8 cellular contexts compared by ENCODE assay signal in the genomic region with DNA sequence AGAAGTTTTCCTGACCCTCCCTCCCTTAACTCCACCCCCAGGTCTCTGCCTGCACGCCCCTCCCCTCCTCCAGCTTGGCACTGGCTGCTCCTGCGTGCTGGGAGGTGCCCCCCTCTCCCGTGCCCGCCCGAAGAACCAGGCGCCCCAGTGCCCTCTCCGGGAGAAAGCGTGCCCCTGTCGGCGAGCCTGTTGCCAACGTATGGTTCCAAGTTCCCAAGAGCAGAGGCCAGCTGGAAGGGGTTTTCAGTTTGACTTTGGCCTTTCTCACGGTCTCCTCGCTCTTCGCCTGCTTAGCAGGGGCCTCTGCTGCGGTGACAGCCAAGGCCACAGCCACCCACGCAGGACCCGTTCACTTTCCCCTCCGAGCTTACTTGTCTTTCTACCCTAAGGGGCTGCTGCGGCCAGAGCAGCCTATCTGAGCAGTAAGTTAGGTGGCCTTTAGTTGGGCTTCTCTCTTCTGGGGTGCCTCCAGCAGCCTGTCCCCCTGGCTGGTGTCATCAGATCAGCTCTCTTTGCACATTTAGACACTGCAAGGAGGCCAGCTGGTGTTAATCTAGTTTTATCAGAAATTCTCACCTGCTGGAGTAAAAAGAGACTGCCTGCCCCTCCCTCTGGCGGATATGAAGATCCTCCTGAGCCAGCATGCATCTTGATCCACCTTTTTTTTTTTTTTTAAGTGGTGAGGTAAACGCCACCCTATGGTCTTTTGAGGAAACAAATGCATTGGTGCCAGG. TPM values are rescaled to one million over a fixed set of nuclear protein-coding genes. Genes with fewer than 3 reads are reported as not detected.
DNase-seq lines count a peak whose midpoint lies in the region; ATAC-seq and TF ChIP-seq lines count a peak whose summit lies in the region.

No MANE protein-coding gene starts in this region.

- H3K36me3 ChIP-seq in ovary: no peaks in the 10 kb centered on the region

- peak overlapping the region; percentile 76 to 79 for H3K4me3 Mint-ChIP-seq in activated T-cell treated with anti-CD3 and anti-CD28 coated beads, Interleukin-2, amount 50 U/mL, for 72 hours

- H3K4me3 ChIP-seq in ovary: peak overlapping the region; percentile 61

- no peak for TF ChIP-seq CTCF in ovary (IDR thresholded peaks at IDR 0.05)

- peaks cover 15% of the 10 kb centered on the region for H3K4me1 Mint-ChIP-seq in activated T-cell treated with anti-CD3 and anti-CD28 coated beads, Interleukin-2, amount 50 U/mL, for 72 hours (ENCODE audit: low read depth)

- intact Hi-C loops in head of caudate nucleus (cut with DNase I): loop anchor here (5.0 kb wide), 1 partner anchor 57 kb away; no protein-coding TSS in a partner anchor
- intact Hi-C loops in ovary (cut with DNase I): loop anchor here (5.0 to 10.0 kb wide), 7 partner anchors 52 to 895 kb away; no protein-coding TSS in a partner anchor

- peaks cover 77% of the 10 kb centered on the region for H3K27me3 Mint-ChIP-seq in activated T-cell treated with anti-CD3 and anti-CD28 coated beads, Interleukin-2, amount 50 U/mL, for 72 hours (ENCODE audit: low read depth)

- ATAC-seq in activated T-cell treated with anti-CD3 and anti-CD28 coated beads, Interleukin-2, amount 50 U/mL, for 72 hours (replicated peaks in 1 of 2): peak; percentile 44 to 61

- WGBS in ovary, 3 donors: 8 to 10% (median 9%) methylated on average over 21 of the region's 21 CpGs

- no peaks in the 10 kb centered on the region for H3K27me3 ChIP-seq in ovary

- no peak for TF ChIP-seq EP300 in ovary (IDR thresholded peaks at IDR 0.05)

- H3K27ac ChIP-seq in ovary: no peak overlapping the region

- no peaks in the 10 kb centered on the region for H3K36me3 Mint-ChIP-seq in activated T-cell treated with anti-CD3 and anti-CD28 coated beads, Interleukin-2, amount 50 U/mL, for 72 hours (ENCODE audit: insufficient read depth in 2 of 2)

- no peaks in the 10 kb centered on the region for H3K9me3 Mint-ChIP-seq in activated T-cell treated with anti-CD3 and anti-CD28 coated beads, Interleukin-2, amount 50 U/mL, for 72 hours

- TF ChIP-seq POLR2A in ovary (IDR thresholded peaks at IDR 0.05): no peak

- DNase-seq in NCI-H2107 treated with DMSO at 0.1 percent for 48 hours (lab: John Stamatoyannopoulos, UW; ENCODE audit: unreplicated experiment): peak; percentile 60
- DNase-seq in NCI-H2107 (lab: John Stamatoyannopoulos, UW): no peak
- DNase-seq in M059J (ENCODE audit: low read depth): peak; percentile 35
- peak; percentile 32 to 46 for DNase-seq in activated T-cell treated with anti-CD3 and anti-CD28 coated beads, Interleukin-2, amount 50 U/mL, for 72 hours
- DNase-seq in head of caudate nucleus: peak in 40 of 42 donors; percentile 48 to 90 (median 72)
- peak in 4 of 5 donors; percentile 23 to 58 (median 51) for DNase-seq in ovary
- DNase-seq in middle frontal gyrus (ENCODE audit: extremely low spot score, low spot score): no peak
- no peak for DNase-seq in epidermal melanocyte (ENCODE audit: insufficient read length, low spot score)

- H3K27ac Mint-ChIP-seq in activated T-cell treated with anti-CD3 and anti-CD28 coated beads, Interleukin-2, amount 50 U/mL, for 72 hours: no peak overlapping the region

- peaks cover 5% of the 10 kb centered on the region for H3K4me1 ChIP-seq in ovary (ENCODE audit: insufficient read depth)

- no peaks in the 10 kb centered on the region for H3K9me3 ChIP-seq in ovary

RNA-seq across cellular contexts. Expression of a gene that starts 1.5 kb away (rescaled TPM):
- total RNA-seq in M059J (2014; rRNA removed; shearing (Covaris generic)): not detected in 2 replicates
- not detected for total RNA-seq in activated T-cell treated with anti-CD3 and anti-CD28 coated beads, Interleukin-2, amount 50 U/mL, for 72 hours
- total RNA-seq in ovary: 1 to 10 TPM in 5 of 7 donors, under 1 TPM in 2; 0.24 to 6.1 (median 2.5) TPM
- polyA plus RNA-seq in ovary: 1 to 10 TPM; 1.6 to 2.7 TPM

Comparison
In these comparisons a context has a peak if more than half of its experiments do, and no peak if none do; other contexts are left out.
1. DNase-seq: peak in NCI-H2107 treated with DMSO at 0.1 percent for 48 hours (single experiment), M059J (single experiment), activated T-cell treated with anti-CD3 and anti-CD28 coated beads, Interleukin-2, amount 50 U/mL, for 72 hours (2 of 2), head of caudate nucleus (40 of 42) and ovary (4 of 5); none in NCI-H2107 (single experiment), middle frontal gyrus (single experiment) and epidermal melanocyte (single experiment).